20 cellular contexts compared by ENCODE assay signal in the genomic region with DNA sequence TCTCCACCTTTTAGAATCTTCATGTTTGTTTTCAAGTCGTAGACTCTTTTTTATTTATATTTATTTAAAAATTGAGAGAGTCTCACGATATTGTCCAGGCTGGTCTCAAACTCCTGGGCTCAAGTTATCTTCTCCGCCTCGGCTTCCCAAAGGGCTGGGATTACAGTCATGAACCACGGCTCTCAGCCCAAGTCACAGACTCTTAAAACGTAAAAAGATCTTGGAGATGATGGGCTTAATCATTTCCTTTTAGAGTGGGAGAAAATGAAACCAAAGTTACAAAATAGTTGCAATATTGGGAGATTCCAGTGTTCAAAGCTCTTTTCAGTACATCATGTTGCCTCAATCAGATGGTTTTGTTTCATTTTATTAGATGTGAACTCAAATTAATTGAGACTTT.
DNase-seq lines count a peak whose midpoint lies in the region; ATAC-seq, FAIRE-seq and TF ChIP-seq lines count a peak whose summit lies in the region.
"Had no signal": no experiment of that assay in that cellular context is flagged by ENCODE, and none has a peak within 500 bp of the region (broad histone marks: within the 10 kb centered on the region; RNA-seq: fewer than 3 reads in every experiment).

No MANE protein-coding gene starts in this region.

- H3K27me3 ChIP-seq in aorta (ENCODE audit: control insufficient read depth in 1 of 2, insufficient read depth in 2 of 2, low read length in 1 of 2): no peaks in the 10 kb centered on the region

- H3K9me3 ChIP-seq in A549 (no peaks in the 10 kb centered on the region), aorta (ENCODE audit: control insufficient read depth, low read length) (no peaks in the 10 kb centered on the region)

- no peak overlapping the region for H3K27ac Mint-ChIP-seq in activated naive CD8-positive, alpha-beta T cell treated with anti-CD3 and anti-CD28 coated beads, Interleukin-2, amount 10 ng/mL, durations not matched to agents 7 days and 5 days
- H3K27ac Mint-ChIP-seq: activated CD8-positive, alpha-beta T cell treated with anti-CD3 and anti-CD28 coated beads for 36 hours; activated naive CD4-positive, alpha-beta T cell treated with anti-CD3 and anti-CD28 coated beads for 36 hours; activated T-cell treated with anti-CD3 and anti-CD28 coated beads, Interleukin-2, amount 50 U/mL, for 24 hours; CD8-positive, alpha-beta T cell; T-helper 17 cell had no signal

- TF ChIP-seq POLR2A in A549 (IDR thresholded peaks at IDR 0.05; ENCODE audit: low read length): no peak

- CTCF ChIA-PET in A549 (lab: Yijun Ruan, JAX): interaction anchor here (1.2 kb wide), 1 partner anchor 554 kb away, joined by 3 read pairs; no protein-coding TSS in a partner anchor

- no peak for TF ChIP-seq CTCF in A549 (IDR thresholded peaks at IDR 0.05)

- peak overlapping the region; percentile 19; the same call in 1 of the 3 replicates for H3K4me2 ChIP-seq in A549

- peaks cover 4% of the 10 kb centered on the region for H3K36me3 Mint-ChIP-seq in activated naive CD8-positive, alpha-beta T cell treated with anti-CD3 and anti-CD28 coated beads, Interleukin-2, amount 10 ng/mL, durations not matched to agents 7 days and 5 days
- H3K36me3 Mint-ChIP-seq: CD8-positive, alpha-beta T cell; natural killer cell treated with Interleukin-12 subunit alpha and Interleukin-12 subunit beta and Interleukin-15 and Interleukin-18, amount 100 ng/mL, for 72 hours had no signal

- peaks cover 15% of the 10 kb centered on the region for H3K4me1 ChIP-seq in A549
- no peaks in the 10 kb centered on the region for H3K4me1 ChIP-seq in aorta (ENCODE audit: control insufficient read depth in 1 of 2, insufficient read depth in 2 of 2, low read length in 2 of 2)

- DNase-seq in A549 (ENCODE audit: low read depth in 1 of 2, low spot score in 1 of 2) (no peak), ELR (ENCODE audit: low read depth) (peak; percentile 53), iris pigment epithelial cell (ENCODE audit: low read depth) (peak; percentile 60), aorta (no peak), foreskin melanocyte (no peak), HUDEP-2 (lab: John Stamatoyannopoulos, UW; ENCODE audit: unreplicated experiment in 76 of 76) (no peak), substantia nigra (lab: John Stamatoyannopoulos, UW) (no peak)
- no peak for DNase-seq in activated naive CD8-positive, alpha-beta T cell treated with anti-CD3 and anti-CD28 coated beads, Interleukin-2, amount 10 ng/mL, durations not matched to agents 7 days and 5 days
- DNase-seq: activated CD8-positive, alpha-beta T cell treated with anti-CD3 and anti-CD28 coated beads for 36 hours; activated naive CD4-positive, alpha-beta T cell treated with anti-CD3 and anti-CD28 coated beads for 36 hours; activated T-cell treated with anti-CD3 and anti-CD28 coated beads, Interleukin-2, amount 50 U/mL, for 24 hours; CD8-positive, alpha-beta T cell; Kasumi-1; NCI-H524; SHP77; stimulated activated CD4-positive, alpha-beta T cell treated with anti-CD3 and anti-CD28 coated beads, Interleukin-4, amount 100 ng/mL, for 4 hours; T-helper 17 cell had no signal

- no peak for TF ChIP-seq RAD21 in A549 (conservative IDR thresholded peaks at IDR 0.05 in 1 of 2, IDR thresholded peaks at IDR 0.05 in 1 of 2)

- no peaks in the 10 kb centered on the region for H3K36me3 ChIP-seq in aorta (ENCODE audit: control insufficient read depth in 1 of 2, insufficient read depth in 2 of 2, low read length in 1 of 2)

- POLR2A ChIA-PET in A549 (lab: Yijun Ruan, JAX): interaction anchor here (1.1 kb wide), 1 partner anchor 151 kb away, joined by 3 read pairs; the partner anchor contains the start of gene XPO1
- POLR2A ChIA-PET in activated naive CD8-positive, alpha-beta T cell treated with anti-CD3 and anti-CD28 coated beads, Interleukin-2, amount 10 ng/mL, durations not matched to agents 7 days and 5 days (lab: Charles Lee): no interaction called here

- H3K4me1 Mint-ChIP-seq in activated naive CD8-positive, alpha-beta T cell treated with anti-CD3 and anti-CD28 coated beads, Interleukin-2, amount 10 ng/mL, durations not matched to agents 7 days and 5 days: peaks cover 14% of the 10 kb centered on the region

- H3K27me3 Mint-ChIP-seq in activated naive CD8-positive, alpha-beta T cell treated with anti-CD3 and anti-CD28 coated beads, Interleukin-2, amount 10 ng/mL, durations not matched to agents 7 days and 5 days: no peaks in the 10 kb centered on the region
- H3K27me3 Mint-ChIP-seq: activated CD8-positive, alpha-beta T cell treated with anti-CD3 and anti-CD28 coated beads for 36 hours; activated T-cell treated with anti-CD3 and anti-CD28 coated beads, Interleukin-2, amount 50 U/mL, for 24 hours; natural killer cell treated with Interleukin-12 subunit alpha and Interleukin-12 subunit beta and Interleukin-15 and Interleukin-18, amount 100 ng/mL, for 72 hours; T-helper 17 cell had no signal

- H3K4me3 Mint-ChIP-seq in activated naive CD8-positive, alpha-beta T cell treated with anti-CD3 and anti-CD28 coated beads, Interleukin-2, amount 10 ng/mL, durations not matched to agents 7 days and 5 days: peak overlapping the region; percentile 27
- H3K4me3 Mint-ChIP-seq: activated CD8-positive, alpha-beta T cell treated with anti-CD3 and anti-CD28 coated beads for 36 hours; activated naive CD4-positive, alpha-beta T cell treated with anti-CD3 and anti-CD28 coated beads for 36 hours; activated T-cell treated with anti-CD3 and anti-CD28 coated beads, Interleukin-2, amount 50 U/mL, for 24 hours; CD8-positive, alpha-beta T cell; natural killer cell treated with Interleukin-12 subunit alpha and Interleukin-12 subunit beta and Interleukin-15 and Interleukin-18, amount 100 ng/mL, for 72 hours; T-helper 17 cell had no signal

- WGBS in A549 (ENCODE audit: missing lambda C conversion rate): 84% methylated on average over 6 of the region's 6 CpGs
- 84 to 85% methylated on average over 6 of the region's 6 CpGs for WGBS in aorta, 2 donors

- no peak overlapping the region; a peak in 1 of 6 replicates for H3K27ac ChIP-seq in A549
- no peak overlapping the region for H3K27ac ChIP-seq in aorta (ENCODE audit: low read depth in 1 of 2, low read length in 2 of 2)
- H3K27ac ChIP-seq in substantia nigra (ENCODE audit: low read depth, low read length, poor library complexity, severe bottlenecking): no peak overlapping the region

- ATAC-seq in A549: no peak
- ATAC-seq in activated naive CD8-positive, alpha-beta T cell treated with anti-CD3 and anti-CD28 coated beads, Interleukin-2, amount 10 ng/mL, durations not matched to agents 7 days and 5 days (ENCODE audit: low read depth): no peak
- ATAC-seq in aorta (ENCODE audit: low FRiP score): no peak
- ATAC-seq: activated CD8-positive, alpha-beta T cell treated with anti-CD3 and anti-CD28 coated beads for 36 hours; CD8-positive, alpha-beta T cell; T-helper 17 cell had no signal

- H3K9me3 Mint-ChIP-seq in activated naive CD8-positive, alpha-beta T cell treated with anti-CD3 and anti-CD28 coated beads, Interleukin-2, amount 10 ng/mL, durations not matched to agents 7 days and 5 days: no peaks in the 10 kb centered on the region
- H3K9me3 Mint-ChIP-seq: activated CD8-positive, alpha-beta T cell treated with anti-CD3 and anti-CD28 coated beads for 36 hours; activated naive CD4-positive, alpha-beta T cell treated with anti-CD3 and anti-CD28 coated beads for 36 hours; activated T-cell treated with anti-CD3 and anti-CD28 coated beads, Interleukin-2, amount 50 U/mL, for 24 hours; CD8-positive, alpha-beta T cell; natural killer cell treated with Interleukin-12 subunit alpha and Interleukin-12 subunit beta and Interleukin-15 and Interleukin-18, amount 100 ng/mL, for 72 hours had no signal

- no peak for FAIRE-seq in A549 (lab: Jason Lieb, UNC)
- FAIRE-seq: colon, endometrium had no signal

- no peak for TF ChIP-seq EP300 in A549 (IDR thresholded peaks at IDR 0.05)

- H3K4me3 ChIP-seq in A549 (no peak overlapping the region), aorta (ENCODE audit: low read length in 2 of 2) (no peak overlapping the region)

- intact Hi-C loops in aorta (cut with DNase I): no loop called here

TF ChIP-seq in A549, 52 proteins besides CTCF, POLR2A, EP300 and RAD21:
- no peak for TF ChIP-seq CBX2 (IDR thresholded peaks at IDR 0.05; ENCODE audit: borderline replicate concordance, low read depth)

Comparison
In these comparisons a context has a peak if more than half of its experiments do, and no peak if none do; other contexts are left out.
1. DNase-seq: peak in ELR (single experiment) and iris pigment epithelial cell (single experiment); none in A549 (0 of 2), activated naive CD8-positive, alpha-beta T cell treated with anti-CD3 and anti-CD28 coated beads, Interleukin-2, amount 10 ng/mL, durations not matched to agents 7 days and 5 days (single experiment), aorta (0 of 2), foreskin melanocyte (single experiment), HUDEP-2 (0 of 76) and substantia nigra (0 of 49).